20 cellular contexts compared by ENCODE assay signal in the genomic region with DNA sequence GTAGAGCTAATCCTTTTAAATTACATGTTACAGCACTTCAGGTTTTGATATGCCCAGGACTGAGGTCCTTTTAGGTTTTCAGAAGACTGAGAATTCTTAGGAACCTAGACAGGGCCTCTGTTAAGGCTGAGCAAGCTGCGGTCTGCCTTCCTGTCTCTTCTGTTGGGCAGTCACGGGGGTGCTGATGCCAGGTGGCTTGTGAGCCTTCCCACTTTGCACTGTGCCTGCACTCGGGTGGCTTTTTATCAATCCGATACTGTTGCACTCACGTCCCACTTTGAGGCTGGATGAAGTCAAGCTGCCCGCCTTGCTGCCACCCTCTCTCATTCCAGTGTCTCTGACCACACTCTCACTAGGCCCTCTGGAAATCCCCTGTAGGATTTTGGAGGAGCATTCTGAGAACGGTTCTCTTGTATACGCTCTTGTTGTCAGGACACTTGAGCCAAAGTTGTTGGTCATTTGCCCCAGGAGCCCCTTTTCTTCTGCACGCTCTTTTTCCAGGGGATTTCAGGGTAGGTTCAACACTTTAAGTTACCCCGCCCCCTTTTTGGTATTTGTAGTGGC.
A peak's percentile ranks its signal among the peaks of the same experiment; 100 is the strongest.
DNase-seq lines count a peak whose midpoint lies in the region; ATAC-seq and TF ChIP-seq lines count a peak whose summit lies in the region.
"Had no signal": no experiment of that assay in that cellular context is flagged by ENCODE, and none has a peak within 500 bp of the region (broad histone marks: within the 10 kb centered on the region; RNA-seq: fewer than 3 reads in every experiment).

No MANE protein-coding gene starts in this region.

- H3K4me1 Mint-ChIP-seq in glutamatergic neuron (ENCODE audit: low read depth, unreplicated experiment) (peaks cover 52% of the 10 kb centered on the region), osteocyte (ENCODE audit: unreplicated experiment) (peaks cover 45% of the 10 kb centered on the region)
- H3K4me1 Mint-ChIP-seq: activated B cell treated with CpG ODN at 0.5 μM for 24 hours; activated T-helper 17 cell treated with anti-CD3 and anti-CD28 coated beads, Interleukin-2, amount 50 U/mL, for 72 hours; central memory CD8-positive, alpha-beta T cell had no signal

- no peaks in the 10 kb centered on the region for H3K36me3 ChIP-seq in uterus
- H3K36me3 ChIP-seq: tibial artery had no signal

- no peak overlapping the region for H3K27ac Mint-ChIP-seq in glutamatergic neuron (ENCODE audit: unreplicated experiment)
- peak overlapping the region; percentile 21 for H3K27ac Mint-ChIP-seq in osteocyte (ENCODE audit: unreplicated experiment)
- H3K27ac Mint-ChIP-seq: activated B cell treated with CpG ODN at 0.5 μM for 24 hours; activated T-helper 17 cell treated with anti-CD3 and anti-CD28 coated beads, Interleukin-2, amount 50 U/mL, for 72 hours had no signal

- ATAC-seq in Right ventricle myocardium superior (ENCODE audit: poor library complexity): peak; percentile 39
- no peak for ATAC-seq in Right ventricle myocardium inferior
- ATAC-seq: activated T-helper 17 cell treated with anti-CD3 and anti-CD28 coated beads, Interleukin-2, amount 50 U/mL, for 72 hours; left lobe of liver had no signal

- DNase-seq in Right ventricle myocardium superior (no peak), Right ventricle myocardium inferior (ENCODE audit: missing footprints) (no peak), glutamatergic neuron (no peak), osteocyte (ENCODE audit: extremely low spot score, unreplicated experiment) (no peak), uterus (no peak), NCI-H128 (lab: John Stamatoyannopoulos, UW; ENCODE audit: unreplicated experiment) (no peak)
- no peak for DNase-seq in activated CD8-positive, alpha-beta memory T cell treated with anti-CD3 and anti-CD28 coated beads, Interleukin-2, amount 50 U/mL, for 4 hours
- no peak for DNase-seq in activated CD4-positive, alpha-beta T cell treated with anti-CD3 and anti-CD28 coated beads, Interleukin-2, amount 50 U/mL, for 4 hours
- DNase-seq: activated B cell treated with CpG ODN at 0.5 μM for 24 hours; activated CD8-positive, alpha-beta memory T cell treated with anti-CD3 and anti-CD28 coated beads for 24 hours; DMS79; NCI-H1436; NCI-H226; NK-92 treated with Interleukin-12 subunit alpha and Interleukin-12 subunit beta, amount 100 ng/mL, for 24 hours; stimulated activated CD4-positive, alpha-beta T cell treated with anti-CD3 and anti-CD28 coated beads, Interleukin-4, amount 100 ng/mL, for 4 hours; tibial artery had no signal

- H3K9me3 Mint-ChIP-seq in glutamatergic neuron (ENCODE audit: unreplicated experiment) (peaks cover 13% of the 10 kb centered on the region), osteocyte (ENCODE audit: unreplicated experiment) (no peaks in the 10 kb centered on the region)
- H3K9me3 Mint-ChIP-seq: activated B cell treated with CpG ODN at 0.5 μM for 24 hours; activated T-helper 17 cell treated with anti-CD3 and anti-CD28 coated beads, Interleukin-2, amount 50 U/mL, for 72 hours; central memory CD8-positive, alpha-beta T cell had no signal

- peaks cover 1% of the 10 kb centered on the region for H3K36me3 Mint-ChIP-seq in glutamatergic neuron (ENCODE audit: unreplicated experiment)
- peaks cover 5% of the 10 kb centered on the region for H3K36me3 Mint-ChIP-seq in osteocyte (ENCODE audit: unreplicated experiment)

- no peak overlapping the region for H3K4me3 ChIP-seq in uterus
- H3K4me3 ChIP-seq: tibial artery had no signal

- intact Hi-C loops in Right ventricle myocardium superior (cut with DNase I) (no loop called here), Right ventricle myocardium inferior (cut with DNase I) (no loop called here), uterus (cut with DNase I; ENCODE audit: low total_unique reads) (no loop called here)

- H3K4me3 Mint-ChIP-seq in glutamatergic neuron (ENCODE audit: unreplicated experiment) (peak overlapping the region; percentile 16), osteocyte (ENCODE audit: unreplicated experiment) (no peak overlapping the region)
- H3K4me3 Mint-ChIP-seq: activated B cell treated with CpG ODN at 0.5 μM for 24 hours; activated T-helper 17 cell treated with anti-CD3 and anti-CD28 coated beads, Interleukin-2, amount 50 U/mL, for 72 hours; central memory CD8-positive, alpha-beta T cell had no signal

- no peaks in the 10 kb centered on the region for H3K27me3 ChIP-seq in uterus
- H3K27me3 ChIP-seq: tibial artery had no signal

- no peak for TF ChIP-seq POLR2A in uterus (IDR thresholded peaks at IDR 0.05)

- H3K9me3 ChIP-seq in uterus: no peaks in the 10 kb centered on the region
- H3K9me3 ChIP-seq: tibial artery had no signal

- H3K27me3 Mint-ChIP-seq in glutamatergic neuron (ENCODE audit: unreplicated experiment) (peaks cover 5% of the 10 kb centered on the region), osteocyte (ENCODE audit: unreplicated experiment) (no peaks in the 10 kb centered on the region)

- H3K4me1 ChIP-seq in uterus: peaks cover 6 to 19% of the 10 kb centered on the region in 2 donors

- TF ChIP-seq CTCF in glutamatergic neuron (IDR thresholded peaks at IDR 0.05; ENCODE audit: partially characterized antibody, unreplicated experiment) (no peak), osteocyte (IDR thresholded peaks at IDR 0.05) (no peak), uterus (IDR thresholded peaks at IDR 0.05) (no peak)

- H3K27ac ChIP-seq in uterus: peak overlapping the region; percentile 83 to 85
- H3K27ac ChIP-seq: HL-60 had no signal
